ENCODE assay signal across 10 cellular contexts in genomic region chr12:21607701-21608100, GRCh38. TPM values are rescaled to one million over a fixed set of nuclear protein-coding genes. Genes with fewer than 3 reads are reported as not detected.
DNase-seq lines count a peak whose midpoint lies in the region; ATAC-seq, FAIRE-seq and TF ChIP-seq lines count a peak whose summit lies in the region.
"Had no signal": no experiment of that assay in that cellular context is flagged by ENCODE, and none has a peak within 500 bp of the region (broad histone marks: within the 10 kb centered on the region; RNA-seq: fewer than 3 reads in every experiment).

No MANE protein-coding gene starts in this region.

- no peaks in the 10 kb centered on the region for H3K27me3 ChIP-seq in H9 (ENCODE audit: insufficient read depth, low read length)
- H3K27me3 ChIP-seq in astrocyte (ENCODE audit: insufficient read depth, low read length): no peaks in the 10 kb centered on the region
- no peaks in the 10 kb centered on the region for H3K27me3 ChIP-seq in HepG2 (ENCODE audit: control insufficient read depth in 1 of 2, insufficient read depth in 2 of 2, low read length in 2 of 2)
- H3K27me3 ChIP-seq in thyroid gland: no peaks in the 10 kb centered on the region
- H3K27me3 ChIP-seq: SJCRH30 had no signal

- H3K9me3 Mint-ChIP-seq in H9: no peaks in the 10 kb centered on the region
- no peaks in the 10 kb centered on the region for H3K9me3 Mint-ChIP-seq in astrocyte (ENCODE audit: unreplicated experiment)

- H3K4me2 ChIP-seq in H9 (ENCODE audit: insufficient read depth, insufficient read length, low read length) (no peak overlapping the region), astrocyte (ENCODE audit: low read length) (no peak overlapping the region), HepG2 (ENCODE audit: low read depth, low read length) (no peak overlapping the region)

- H3K79me1 ChIP-seq in H9 (ENCODE audit: insufficient read depth, low read depth, low read length, poor library complexity, severe bottlenecking): no peaks in the 10 kb centered on the region

- H3K27ac Mint-ChIP-seq in H9: no peak overlapping the region
- no peak overlapping the region for H3K27ac Mint-ChIP-seq in astrocyte (ENCODE audit: unreplicated experiment)

- no peaks in the 10 kb centered on the region for H3K36me3 ChIP-seq in astrocyte (ENCODE audit: insufficient read depth, low read length)
- no peaks in the 10 kb centered on the region for H3K36me3 ChIP-seq in HepG2 (replicated peaks in 1 of 2; ENCODE audit: control insufficient read depth in 1 of 2, insufficient read depth in 2 of 2, low read length in 2 of 2)
- H3K36me3 ChIP-seq in thyroid gland: no peaks in the 10 kb centered on the region
- H3K36me3 ChIP-seq: SJCRH30 had no signal

- DNase-seq in AG08395 (ENCODE audit: low spot score) (peak; percentile 6), H9 (no peak), astrocyte (ENCODE audit: low read depth) (peak; percentile 2), HepG2 (ENCODE audit: low spot score) (no peak), activated gamma-delta T cell treated with Interleukin-2 at 50 U/mL for 16 hours (no peak), mesenteric fat pad (ENCODE audit: low spot score) (no peak), activated T-cell treated with anti-CD3 and anti-CD28 coated beads for 4 hours (no peak), thyroid gland (no peak)
- DNase-seq: retina had no signal

- no peak overlapping the region for H3K4me3 Mint-ChIP-seq in H9
- H3K4me3 Mint-ChIP-seq in astrocyte (ENCODE audit: unreplicated experiment): no peak overlapping the region

- FAIRE-seq in astrocyte (lab: Jason Lieb, UNC) (no peak), HepG2 (lab: Jason Lieb, UNC) (no peak)

- intact Hi-C loops in HepG2 (cut with micrococcal nuclease; ENCODE audit: unreplicated experiment): loop anchor here (1.0 kb wide), 1 partner anchor 73 kb away; no protein-coding TSS in a partner anchor
- intact Hi-C loops in thyroid gland (cut with DNase I): no loop called here

- H3K9ac ChIP-seq in H9 (ENCODE audit: extremely low read depth, insufficient read length, low read length) (no peak overlapping the region), astrocyte (ENCODE audit: low read length) (no peak overlapping the region), HepG2 (ENCODE audit: insufficient read depth, low read depth, low read length) (no peak overlapping the region)

- no peak overlapping the region for H3K18ac ChIP-seq in H9 (ENCODE audit: insufficient read length, low read depth, low read length)

- CTCF ChIA-PET in HepG2 (lab: Yijun Ruan, JAX; ENCODE audit: low intra/inter-chr PET ratio, low total read pairs): interaction anchor here (0.9 kb wide), 1 partner anchor 73 kb away, joined by 3 read pairs; no protein-coding TSS in a partner anchor

- H4K5ac ChIP-seq in H9 (ENCODE audit: insufficient read length, low read depth, low read length): no peak overlapping the region

- ATAC-seq in HepG2: no peak

- no peak overlapping the region for H3K4ac ChIP-seq in H9 (ENCODE audit: low read depth, low read length)

- no peaks in the 10 kb centered on the region for H3K79me2 ChIP-seq in H9 (ENCODE audit: insufficient read depth, low read length)
- H3K79me2 ChIP-seq in astrocyte (ENCODE audit: insufficient read depth, low read length): no peaks in the 10 kb centered on the region
- no peaks in the 10 kb centered on the region for H3K79me2 ChIP-seq in HepG2 (ENCODE audit: insufficient read depth, low read length)

- in situ Hi-C loops in HepG2 (cut with HindIII; ENCODE audit: extremely low pct_ligation_motif_present, low pct_unique_long_range_greater_than_20kb): no loop called here

- no peak for TF ChIP-seq EP300 in HepG2 (IDR thresholded peaks at IDR 0.05; ENCODE audit: low read depth in 2 of 2, low read length in 2 of 2)
- no peak for TF ChIP-seq EP300 in HepG2 (CRISPR knock-in tag; IDR thresholded peaks at IDR 0.05; ENCODE audit: borderline replicate concordance)

- H2BK15ac ChIP-seq in H9 (ENCODE audit: low read depth, low read length): no peak overlapping the region

- H3K4me1 Mint-ChIP-seq in H9 (peaks cover 4 to 7% of the 10 kb centered on the region in 2 experiments; a peak in 3 of 4 replicates), astrocyte (ENCODE audit: low read depth, unreplicated experiment) (no peaks in the 10 kb centered on the region)

- H3K4me1 ChIP-seq in H9 (ENCODE audit: insufficient read depth, low read length) (no peaks in the 10 kb centered on the region), astrocyte (ENCODE audit: insufficient read depth, low read length) (no peaks in the 10 kb centered on the region), HepG2 (ENCODE audit: insufficient read depth, low read length) (no peaks in the 10 kb centered on the region), thyroid gland (no peaks in the 10 kb centered on the region)
- H3K4me1 ChIP-seq: SJCRH30 had no signal

- POLR2A ChIA-PET in HepG2 (lab: Yijun Ruan, JAX): no interaction called here

- H2BK12ac ChIP-seq in H9 (ENCODE audit: insufficient read length, low read depth, low read length): no peak overlapping the region

- BruUV-seq in HepG2 (replicated peaks; lab: Mats Ljungman, UMichigan): no TSS peak

- H3K27ac ChIP-seq in H9 (ENCODE audit: insufficient read length, low read depth, low read length) (no peak overlapping the region), astrocyte (ENCODE audit: low read depth, low read length) (no peak overlapping the region), HepG2 (ENCODE audit: extremely low read length, insufficient read depth, low read length) (no peak overlapping the region), thyroid gland (no peak overlapping the region)
- H3K27ac ChIP-seq: SJCRH30 had no signal

- H2BK120ac ChIP-seq in H9 (ENCODE audit: low read depth, low read length, poor library complexity, severe bottlenecking): no peak overlapping the region

- H3K27me3 Mint-ChIP-seq in H9 (ENCODE audit: low read depth): no peaks in the 10 kb centered on the region
- no peaks in the 10 kb centered on the region for H3K27me3 Mint-ChIP-seq in astrocyte (ENCODE audit: low read depth, unreplicated experiment)

- H3T11ph ChIP-seq in H9 (ENCODE audit: low read length): no peak overlapping the region

- H2BK5ac ChIP-seq in H9 (ENCODE audit: insufficient read length, low read length): no peak overlapping the region

- H3K23ac ChIP-seq in H9 (ENCODE audit: insufficient read length, low read depth, low read length): no peak overlapping the region

- no peaks in the 10 kb centered on the region for H3K36me3 Mint-ChIP-seq in H9 (ENCODE audit: insufficient read depth in 1 of 3, low read depth in 3 of 3)
- no peaks in the 10 kb centered on the region for H3K36me3 Mint-ChIP-seq in astrocyte (ENCODE audit: low read depth, unreplicated experiment)

- no peak overlapping the region for H3K4me3 ChIP-seq in astrocyte (ENCODE audit: insufficient read depth, low read depth, low read length)
- H3K4me3 ChIP-seq in HepG2 (replicated peaks in 1 of 3; ENCODE audit: insufficient read depth in 1 of 3, low read depth in 2 of 3, low read length in 3 of 3): no peak overlapping the region
- H3K4me3 ChIP-seq in thyroid gland (replicated peaks in 1 of 3): no peak overlapping the region
- H3K4me3 ChIP-seq: SJCRH30 had no signal

- no peaks in the 10 kb centered on the region for H3K23me2 ChIP-seq in H9 (ENCODE audit: insufficient read length, low read depth, low read length, poor library complexity, severe bottlenecking)

- no peak overlapping the region for H2AFZ ChIP-seq in H9 (ENCODE audit: low read length)
- H2AFZ ChIP-seq in astrocyte (ENCODE audit: low read depth, low read length): no peak overlapping the region
- no peak overlapping the region for H2AFZ ChIP-seq in HepG2 (ENCODE audit: low read length)

- no peak overlapping the region for H3K56ac ChIP-seq in H9 (ENCODE audit: insufficient read length, low read depth, low read length)

- TF ChIP-seq POLR2A in HepG2 (IDR thresholded peaks at IDR 0.05; ENCODE audit: insufficient read depth in 1 of 2, low read depth in 2 of 2, low read length in 2 of 2) (no peak), thyroid gland (IDR thresholded peaks at IDR 0.05) (no peak)

- H3K14ac ChIP-seq in H9 (ENCODE audit: insufficient read depth, low read length): no peak overlapping the region

- no peak overlapping the region for H4K91ac ChIP-seq in H9 (ENCODE audit: insufficient read length, low read depth, low read length)

- TF ChIP-seq RAD21 in HepG2 (CRISPR knock-in tag; IDR thresholded peaks at IDR 0.05): no peak

- H4K8ac ChIP-seq in H9 (replicated peaks; ENCODE audit: insufficient read length, low read depth, low read length): no peak overlapping the region

- no CpG with 5 or more reads among the region's 2 CpGs for WGBS in H9 (ENCODE audit: extremely low coverage, insufficient read length, low lambda C conversion rate)
- WGBS in HepG2 (ENCODE audit: low lambda C conversion rate): 2% methylated on average over 2 of the region's 2 CpGs
- 80 to 84% methylated on average over 2 of the region's 2 CpGs for WGBS in thyroid gland, 2 donors

- TF ChIP-seq CTCF in H9 (conservative IDR thresholded peaks at IDR 0.05) (peak; percentile 43; the same call in 2 of the 3 replicates), astrocyte (IDR thresholded peaks at IDR 0.05; ENCODE audit: insufficient read depth, low read depth, low read length) (no peak), HepG2 (CRISPR knock-in tag; IDR thresholded peaks at IDR 0.05) (0 out of 2 replicates have a peak, but pooled peaks have one; percentile 24), thyroid gland (IDR thresholded peaks at IDR 0.05) (peak in 3 of 6 experiments; percentile 38 to 40 (median 39))

- H4K20me1 ChIP-seq in H9 (ENCODE audit: control insufficient read depth, insufficient read depth, insufficient read length) (no peaks in the 10 kb centered on the region), astrocyte (ENCODE audit: insufficient read depth, low read length) (no peaks in the 10 kb centered on the region), HepG2 (ENCODE audit: insufficient read depth, low read length) (no peaks in the 10 kb centered on the region; the same call in 1 of the 2 replicates)

- H2AK5ac ChIP-seq in H9 (ENCODE audit: insufficient read length, low read length): no peak overlapping the region

- H3K9me3 ChIP-seq in H9 (ENCODE audit: control insufficient read depth, low read depth, low read length): no peaks in the 10 kb centered on the region
- no peaks in the 10 kb centered on the region for H3K9me3 ChIP-seq in astrocyte (ENCODE audit: insufficient read depth, low read depth, low read length)
- H3K9me3 ChIP-seq in HepG2 (ENCODE audit: low read length): no peaks in the 10 kb centered on the region
- H3K9me3 ChIP-seq in thyroid gland: no peaks in the 10 kb centered on the region
- H3K9me3 ChIP-seq: SJCRH30 had no signal

- no peak overlapping the region for H2BK20ac ChIP-seq in H9 (ENCODE audit: low read depth, low read length, poor library complexity, severe bottlenecking)

RNA-seq across cellular contexts. Expression of gene GYS2, which starts 3.1 kb away (rescaled TPM):
- total RNA-seq in H9 (2021): not detected in 2 replicates
- not detected in 2 replicates for total RNA-seq in astrocyte
- total RNA-seq in HepG2 (2016; rRNA removed; fragmentation: Illumina TruSeq; extraction: Trizol): not detected in 2 replicates
- not detected in 2 replicates for total RNA-seq in HepG2 (2016; cell fraction: cytosol; rRNA removed; fragmentation: Illumina TruSeq; extraction: Trizol; ENCODE audit: low read depth)
- total RNA-seq in HepG2 (2016; cell fraction: insoluble cytoplasmic fraction; rRNA removed; fragmentation: Illumina TruSeq; extraction: Trizol): not detected in 2 replicates
- total RNA-seq in HepG2 (2016; cell fraction: membrane; rRNA removed; fragmentation: Illumina TruSeq; extraction: Trizol): not detected in 2 replicates
- not detected in 2 replicates for total RNA-seq in HepG2 (2016; cell fraction: nucleus; rRNA removed; fragmentation: Illumina TruSeq; extraction: Trizol)
- polyA plus RNA-seq in HepG2 (2011; rRNA removed): not detected in 2 replicates
- polyA plus RNA-seq in HepG2 (2011; cell fraction: cytosol; rRNA removed): not detected in 2 replicates
- not detected in 2 replicates for polyA plus RNA-seq in HepG2 (2011; cell fraction: nucleus; rRNA removed)
- polyA plus RNA-seq in HepG2 (2012): not detected in 2 replicates
- polyA plus RNA-seq in HepG2 (2016; cell fraction: cytosol; fragmentation: Illumina TruSeq; extraction: Trizol; ENCODE audit: low read depth): not detected in 2 replicates
- polyA plus RNA-seq in HepG2 (2016; cell fraction: insoluble cytoplasmic fraction; fragmentation: Illumina TruSeq; extraction: Trizol; ENCODE audit: low read depth): not detected in 2 replicates
- not detected in 2 replicates for polyA plus RNA-seq in HepG2 (2016; cell fraction: membrane; fragmentation: Illumina TruSeq; extraction: Trizol; ENCODE audit: low read depth)
- polyA plus RNA-seq in HepG2 (2016; cell fraction: nucleus; fragmentation: Illumina TruSeq; extraction: Trizol; ENCODE audit: insufficient read depth, low read depth): not detected in 2 replicates
- polyA minus RNA-seq in HepG2 (2011; rRNA and poly(A)+ RNA removed; ENCODE audit: low replicate concordance): 0.05 TPM in 1 of 2 replicates, not detected in the other
- polyA minus RNA-seq in HepG2 (2011; cell fraction: cytosol; rRNA and poly(A)+ RNA removed): not detected in 2 replicates
- not detected in 2 replicates for polyA minus RNA-seq in HepG2 (2011; cell fraction: nucleus; rRNA and poly(A)+ RNA removed)
- 0.10 TPM for total RNA-seq in mesenteric fat pad
- not detected for total RNA-seq in thyroid gland
- total RNA-seq: SJCRH30 had no signal

RNA-seq across cellular contexts. Expression of gene LDHB, which starts 49.9 kb away (rescaled TPM):
- 1,343 and 1,353 TPM in 2 replicates for total RNA-seq in H9 (2021)
- total RNA-seq in astrocyte: 698 and 775 TPM in 2 replicates
- total RNA-seq in HepG2 (2016; rRNA removed; fragmentation: Illumina TruSeq; extraction: Trizol): not detected in 2 replicates
- total RNA-seq in HepG2 (2016; cell fraction: cytosol; rRNA removed; fragmentation: Illumina TruSeq; extraction: Trizol; ENCODE audit: low read depth): not detected in 2 replicates
- total RNA-seq in HepG2 (2016; cell fraction: insoluble cytoplasmic fraction; rRNA removed; fragmentation: Illumina TruSeq; extraction: Trizol): not detected in 2 replicates
- not detected in 2 replicates for total RNA-seq in HepG2 (2016; cell fraction: membrane; rRNA removed; fragmentation: Illumina TruSeq; extraction: Trizol)
- total RNA-seq in HepG2 (2016; cell fraction: nucleus; rRNA removed; fragmentation: Illumina TruSeq; extraction: Trizol): not detected in 2 replicates
- 0.08 TPM in 1 of 2 replicates, not detected in the other for polyA plus RNA-seq in HepG2 (2011; rRNA removed)
- 10.4 and 25.8 TPM in 2 replicates for polyA plus RNA-seq in HepG2 (2011; cell fraction: cytosol; rRNA removed)
- 0.37 and 0.52 TPM in 2 replicates for polyA plus RNA-seq in HepG2 (2011; cell fraction: nucleus; rRNA removed)
- not detected in 2 replicates for polyA plus RNA-seq in HepG2 (2012)
- not detected in 2 replicates for polyA plus RNA-seq in HepG2 (2016; cell fraction: cytosol; fragmentation: Illumina TruSeq; extraction: Trizol; ENCODE audit: low read depth)
- polyA plus RNA-seq in HepG2 (2016; cell fraction: insoluble cytoplasmic fraction; fragmentation: Illumina TruSeq; extraction: Trizol; ENCODE audit: low read depth): not detected in 2 replicates
- not detected in 2 replicates for polyA plus RNA-seq in HepG2 (2016; cell fraction: membrane; fragmentation: Illumina TruSeq; extraction: Trizol; ENCODE audit: low read depth)
- not detected in 2 replicates for polyA plus RNA-seq in HepG2 (2016; cell fraction: nucleus; fragmentation: Illumina TruSeq; extraction: Trizol; ENCODE audit: insufficient read depth, low read depth)
- polyA minus RNA-seq in HepG2 (2011; rRNA and poly(A)+ RNA removed; ENCODE audit: low replicate concordance): 0.98 and 326 TPM in 2 replicates
- polyA minus RNA-seq in HepG2 (2011; cell fraction: cytosol; rRNA and poly(A)+ RNA removed): 1.9 and 2.5 TPM in 2 replicates
- 0.75 and 2.4 TPM in 2 replicates for polyA minus RNA-seq in HepG2 (2011; cell fraction: nucleus; rRNA and poly(A)+ RNA removed)
- 900 TPM for total RNA-seq in mesenteric fat pad
- 100 to 1,000 TPM; 338 to 531 (median 407) TPM for total RNA-seq in thyroid gland

Comparison
In these comparisons a context has a peak if more than half of its experiments do, and no peak if none do; other contexts are left out.
1. DNase-seq: peak in AG08395 (single experiment) and astrocyte (single experiment); none in H9 (single experiment), HepG2 (single experiment), activated gamma-delta T cell treated with Interleukin-2 at 50 U/mL for 16 hours (single experiment), mesenteric fat pad (single experiment), activated T-cell treated with anti-CD3 and anti-CD28 coated beads for 4 hours (single experiment) and thyroid gland (0 of 2).
2. RNA of gene LDHB, which starts 49.9 kb away (total RNA-seq): 1,343 to 1,353 TPM in H9, 900 TPM in mesenteric fat pad (single experiment), 698 to 775 TPM in astrocyte and 338 to 531 TPM in thyroid gland; not detected in HepG2; every median in the first group is over 100 times any median in the second.